Comparison of ENCODE assay signal across 8 cellular contexts in the genomic region with DNA sequence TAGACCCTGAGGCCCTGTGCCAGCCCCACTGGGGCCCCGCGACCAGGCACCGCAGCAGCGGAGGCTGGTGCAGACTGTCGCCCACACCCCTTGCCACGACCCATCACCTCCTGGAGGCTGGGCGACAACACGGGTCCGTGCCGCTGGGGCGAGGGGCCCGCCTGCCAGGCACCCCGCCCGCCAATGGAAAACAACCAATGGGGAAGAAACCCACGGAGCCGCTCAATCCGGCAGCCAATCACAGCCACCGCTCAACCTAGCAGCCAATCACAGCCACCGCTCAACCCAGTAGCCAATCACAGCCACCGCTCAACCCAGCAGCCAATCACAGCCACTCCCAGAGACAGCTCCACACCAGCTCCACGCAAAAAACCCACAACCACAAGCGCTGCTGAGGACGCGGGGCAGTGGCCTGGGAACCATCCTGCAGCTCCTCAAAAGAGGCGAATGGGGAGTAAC. TPM values are rescaled to one million over a fixed set of nuclear protein-coding genes. Genes with fewer than 3 reads are reported as not detected.
DNase-seq lines count a peak whose midpoint lies in the region; ATAC-seq and TF ChIP-seq lines count a peak whose summit lies in the region.

No MANE protein-coding gene starts in this region.

- no peak overlapping the region for H3K4me3 Mint-ChIP-seq in GM23338
- no peak overlapping the region for H3K4me3 Mint-ChIP-seq in progenitor cell of endocrine pancreas (ENCODE audit: low read depth)

- H3K9me3 Mint-ChIP-seq in GM23338 (no peaks in the 10 kb centered on the region), progenitor cell of endocrine pancreas (ENCODE audit: low read depth) (no peaks in the 10 kb centered on the region)

- H3K36me3 Mint-ChIP-seq in GM23338 (ENCODE audit: low read depth), result no peaks in the 10 kb centered on the region
- no peaks in the 10 kb centered on the region for H3K36me3 Mint-ChIP-seq in progenitor cell of endocrine pancreas (ENCODE audit: insufficient read depth)

- H2AFZ ChIP-seq in GM23338, result no peak overlapping the region
- H2AFZ ChIP-seq in mesenchymal stem cell (ENCODE audit: low read depth, low read length), result no peak overlapping the region

- H3K23ac ChIP-seq in mesenchymal stem cell (ENCODE audit: low read length in 2 of 2), result peak overlapping the region in 1 of 2 experiments; percentile 70

- H3K79me2 ChIP-seq in GM23338 (replicated peaks; ENCODE audit: insufficient read depth), result no peaks in the 10 kb centered on the region

- H3K27ac ChIP-seq in BLaER1 treated with 17β-estradiol and CSF1 and Interleukin-3, amounts not matched to agents 10 nM and 100 nM, result peak overlapping the region; percentile 75 to 90 (median 83); a peak in 21 of 22 replicates
- H3K27ac ChIP-seq in GM23338 (ENCODE audit: low read depth), result 0 out of 2 replicates have a peak overlapping the region, but pooled peaks have one; percentile 55
- H3K27ac ChIP-seq in RWPE1, result peak overlapping the region; percentile 93
- no peak overlapping the region for H3K27ac ChIP-seq in mesenchymal stem cell (ENCODE audit: low read length, poor library complexity, severe bottlenecking)

- H3K36me3 ChIP-seq in BLaER1 treated with 17β-estradiol and CSF1 and Interleukin-3, amounts not matched to agents 10 nM and 100 nM, result peaks cover 3 to 52% (median 15%) of the 10 kb centered on the region in 11 experiments; a peak in 18 of 22 replicates
- H3K36me3 ChIP-seq in GM23338 (ENCODE audit: insufficient read depth) (no peaks in the 10 kb centered on the region), mesenchymal stem cell (ENCODE audit: control insufficient read depth in 1 of 2, insufficient read depth in 2 of 2, low read depth in 1 of 2, low read length in 2 of 2) (peaks cover 36 to 59% of the 10 kb centered on the region in 2 experiments)

- peaks cover 24% of the 10 kb centered on the region for H3K79me1 ChIP-seq in mesenchymal stem cell (replicated peaks; ENCODE audit: low read length, poor library complexity, severe bottlenecking)

- 97% methylated on average over 25 of the region's 25 CpGs for WGBS in mesenchymal stem cell

- H2BK12ac ChIP-seq in mesenchymal stem cell (ENCODE audit: low read length in 2 of 2), result peak overlapping the region; percentile 69 to 70

- H3K4me3 ChIP-seq in BLaER1 treated with 17β-estradiol and CSF1 and Interleukin-3, amounts not matched to agents 10 nM and 100 nM, result peak overlapping the region in 5 of 10 experiments; percentile 66 to 93 (median 78); a peak in 7 of 20 replicates
- H3K4me3 ChIP-seq in GM23338 (no peak overlapping the region), mesenchymal stem cell (ENCODE audit: insufficient read depth in 1 of 2, low read depth in 1 of 2, low read length in 2 of 2) (no peak overlapping the region)

- peaks cover 0 to 8% (median 0%) of the 10 kb centered on the region in 11 experiments; a peak in 3 of 22 replicates for H3K9me3 ChIP-seq in BLaER1 treated with 17β-estradiol and CSF1 and Interleukin-3, amounts not matched to agents 10 nM and 100 nM (replicated peaks in 1 of 11)
- no peaks in the 10 kb centered on the region for H3K9me3 ChIP-seq in mesenchymal stem cell (ENCODE audit: control insufficient read depth, low read length)

- DNase-seq in GM23338 (ENCODE audit: low spot score) (peak; percentile 72), RWPE1 (ENCODE audit: low spot score) (peak; percentile 69), activated gamma-delta T cell treated with Interleukin-2 at 50 U/mL for 16 hours (peak; percentile 65), mesenchymal stem cell (no peak), progenitor cell of endocrine pancreas (ENCODE audit: low spot score, unreplicated experiment) (no peak)
- peak; percentile 82 for DNase-seq in stimulated activated naive CD8-positive, alpha-beta T cell treated with anti-CD3 and anti-CD28 coated beads, Interleukin-15, Interleukin-2, amounts not matched to agents 100 U/mL and 50 U/mL, for 24 hours

- peak overlapping the region; percentile 93 to 97 for H3K18ac ChIP-seq in mesenchymal stem cell (ENCODE audit: low read depth in 1 of 2, low read length in 2 of 2)

- peak overlapping the region; percentile 89 for H2AK5ac ChIP-seq in mesenchymal stem cell (ENCODE audit: low read length, severe bottlenecking)

- peak overlapping the region; percentile 95 for H4K91ac ChIP-seq in mesenchymal stem cell (ENCODE audit: low read length)

- peak overlapping the region; percentile 84 to 94 for H3K4ac ChIP-seq in mesenchymal stem cell (ENCODE audit: low read depth in 1 of 2, low read length in 2 of 2)

- peak overlapping the region; percentile 64 for H4K8ac ChIP-seq in mesenchymal stem cell (ENCODE audit: low read length)

- POLR2A ChIA-PET in RWPE1 (lab: Yijun Ruan, JAX; ENCODE audit: low non-redundant PET), result interaction anchor here (0.6 kb wide), 1 partner anchor 98 kb away, joined by 3 read pairs; no protein-coding TSS in a partner anchor

- H2BK5ac ChIP-seq in mesenchymal stem cell (ENCODE audit: low read depth, low read length, poor library complexity, severe bottlenecking), result no peak overlapping the region

- H3K9ac ChIP-seq in BLaER1 treated with 17β-estradiol and CSF1 and Interleukin-3, amounts not matched to agents 10 nM and 100 nM, result peak overlapping the region; percentile 73 to 96 (median 84); a peak in 19 of 22 replicates
- H3K9ac ChIP-seq in mesenchymal stem cell (ENCODE audit: low read length), result no peak overlapping the region

- peaks cover 6% of the 10 kb centered on the region for H3K4me1 Mint-ChIP-seq in GM23338
- H3K4me1 Mint-ChIP-seq in progenitor cell of endocrine pancreas (ENCODE audit: low read depth), result no peaks in the 10 kb centered on the region

- H3K14ac ChIP-seq in mesenchymal stem cell (ENCODE audit: low read length in 2 of 2), result peak overlapping the region in 1 of 2 experiments; percentile 79

- no peaks in the 10 kb centered on the region; the same call in 1 of the 2 replicates for H3F3A ChIP-seq in GM23338 (replicated peaks; ENCODE audit: low read depth)

- peaks cover 42 to 88% (median 78%) of the 10 kb centered on the region in 11 experiments for H4K20me1 ChIP-seq in BLaER1 treated with 17β-estradiol and CSF1 and Interleukin-3, amounts not matched to agents 10 nM and 100 nM
- no peaks in the 10 kb centered on the region for H4K20me1 ChIP-seq in GM23338 (replicated peaks; ENCODE audit: insufficient read depth)

- H2BK120ac ChIP-seq in mesenchymal stem cell (ENCODE audit: low read depth, low read length), result peak overlapping the region; percentile 90

- peak overlapping the region; percentile 91 to 100 (median 99) for H3K4me2 ChIP-seq in BLaER1 treated with 17β-estradiol and CSF1 and Interleukin-3, amounts not matched to agents 10 nM and 100 nM
- H3K4me2 ChIP-seq in GM23338, result no peak overlapping the region
- H3K4me2 ChIP-seq in mesenchymal stem cell (ENCODE audit: low read length, poor library complexity, severe bottlenecking), result no peak overlapping the region

- H2BK15ac ChIP-seq in mesenchymal stem cell (ENCODE audit: low read depth, poor library complexity, severe bottlenecking), result peak overlapping the region; percentile 94

- CTCF ChIA-PET in RWPE1 (lab: Yijun Ruan, JAX), result interaction anchor here (0.6 to 1.4 kb wide), 2 partner anchors 21 to 33 kb away, joined by 4 to 7 read pairs; no protein-coding TSS in a partner anchor

- TF ChIP-seq CTCF in GM23338 (conservative IDR thresholded peaks at IDR 0.05; ENCODE audit: low read depth in 2 of 2), result no peak
- no peak for TF ChIP-seq CTCF in RWPE1 (conservative IDR thresholded peaks at IDR 0.05; ENCODE audit: low read depth)
- TF ChIP-seq CTCF in progenitor cell of endocrine pancreas (IDR thresholded peaks at IDR 0.05; ENCODE audit: unreplicated experiment), result no peak

- H3K27me3 ChIP-seq in BLaER1 treated with 17β-estradiol and CSF1 and Interleukin-3, amounts not matched to agents 10 nM and 100 nM, result no peaks in the 10 kb centered on the region
- H3K27me3 ChIP-seq in GM23338 (ENCODE audit: insufficient read depth) (no peaks in the 10 kb centered on the region), mesenchymal stem cell (ENCODE audit: control insufficient read depth in 1 of 2, insufficient read depth in 1 of 2, low read length in 2 of 2) (no peaks in the 10 kb centered on the region)

- H3K4me1 ChIP-seq in BLaER1 treated with 17β-estradiol and CSF1 and Interleukin-3, amounts not matched to agents 10 nM and 100 nM, result peaks cover 67 to 76% (median 72%) of the 10 kb centered on the region in 10 experiments
- H3K4me1 ChIP-seq in GM23338 (ENCODE audit: insufficient read depth) (0 out of 2 replicates have a peak, but pooled peaks cover 3% of the 10 kb centered on the region), mesenchymal stem cell (ENCODE audit: control insufficient read depth, insufficient read depth, low read depth, low read length) (peaks cover 54% of the 10 kb centered on the region)

- H3K27me3 Mint-ChIP-seq in GM23338 (ENCODE audit: insufficient read depth, low read depth, poor library complexity), result peaks cover 13% of the 10 kb centered on the region
- H3K27me3 Mint-ChIP-seq in progenitor cell of endocrine pancreas, result no peaks in the 10 kb centered on the region

- H3K27ac Mint-ChIP-seq in GM23338 (no peak overlapping the region), progenitor cell of endocrine pancreas (no peak overlapping the region)

- H3K9me2 ChIP-seq in GM23338 (ENCODE audit: insufficient read depth), result no peaks in the 10 kb centered on the region

- ATAC-seq in GM23338 (peak; percentile 66), HG03354 (IDR thresholded peaks at IDR 0.05; ENCODE audit: poor library complexity, severe bottlenecking, unreplicated experiment) (no peak)
- peak; percentile 57 for ATAC-seq in stimulated activated naive CD8-positive, alpha-beta T cell treated with anti-CD3 and anti-CD28 coated beads, Interleukin-15, Interleukin-2, amounts not matched to agents 100 U/mL and 50 U/mL, for 24 hours

RNA-seq across cellular contexts. Expression of a gene that starts 29.7 kb away (rescaled TPM):
- total RNA-seq in GM23338 (2014; rRNA removed; shearing (Covaris generic)), result 284 and 351 TPM in 2 replicates
- 543 and 573 TPM in 2 replicates for polyA plus RNA-seq in GM23338 (2016; fragmentation: Nextera tagmentation; extraction: Ambion mirVana)
- 676 TPM for polyA plus RNA-seq in mesenchymal stem cell (2013, experiment 1 of 2)
- 686 TPM for polyA plus RNA-seq in mesenchymal stem cell (2013, experiment 2 of 2)
- total RNA-seq in progenitor cell of endocrine pancreas, result 231 and 236 TPM in 2 replicates

RNA-seq across cellular contexts. Expression of a gene that starts 38.3 kb away (rescaled TPM):
- 257 and 303 TPM in 2 replicates for total RNA-seq in GM23338 (2014; rRNA removed; shearing (Covaris generic))
- 254 and 286 TPM in 2 replicates for polyA plus RNA-seq in GM23338 (2016; fragmentation: Nextera tagmentation; extraction: Ambion mirVana)
- 152 TPM for polyA plus RNA-seq in mesenchymal stem cell (2013, experiment 1 of 2)
- polyA plus RNA-seq in mesenchymal stem cell (2013, experiment 2 of 2), result 153 TPM
- 161 TPM in 2 replicates for total RNA-seq in progenitor cell of endocrine pancreas

RNA-seq across cellular contexts. Expression of a gene that starts 40.6 kb away (rescaled TPM):
- 28.0 and 35.4 TPM in 2 replicates for total RNA-seq in GM23338 (2014; rRNA removed; shearing (Covaris generic))
- polyA plus RNA-seq in GM23338 (2016; fragmentation: Nextera tagmentation; extraction: Ambion mirVana), result 6.3 and 6.9 TPM in 2 replicates
- polyA plus RNA-seq in mesenchymal stem cell (2013, experiment 1 of 2), result 32.3 TPM
- 31.7 TPM for polyA plus RNA-seq in mesenchymal stem cell (2013, experiment 2 of 2)
- 40.9 and 43.2 TPM in 2 replicates for total RNA-seq in progenitor cell of endocrine pancreas

Comparison
In these comparisons a context has a peak if more than half of its experiments do, and no peak if none do; other contexts are left out.
1. H3K4me2 ChIP-seq: peak in BLaER1 treated with 17β-estradiol and CSF1 and Interleukin-3, amounts not matched to agents 10 nM and 100 nM (11 of 11); none in GM23338 (single experiment) and mesenchymal stem cell (single experiment).
2. DNase-seq: peak in GM23338 (single experiment), RWPE1 (single experiment), activated gamma-delta T cell treated with Interleukin-2 at 50 U/mL for 16 hours (single experiment) and stimulated activated naive CD8-positive, alpha-beta T cell treated with anti-CD3 and anti-CD28 coated beads, Interleukin-15, Interleukin-2, amounts not matched to agents 100 U/mL and 50 U/mL, for 24 hours (single experiment); none in mesenchymal stem cell (single experiment) and progenitor cell of endocrine pancreas (single experiment).